ENCODE assay signal across 24 cellular contexts in the genomic region with DNA sequence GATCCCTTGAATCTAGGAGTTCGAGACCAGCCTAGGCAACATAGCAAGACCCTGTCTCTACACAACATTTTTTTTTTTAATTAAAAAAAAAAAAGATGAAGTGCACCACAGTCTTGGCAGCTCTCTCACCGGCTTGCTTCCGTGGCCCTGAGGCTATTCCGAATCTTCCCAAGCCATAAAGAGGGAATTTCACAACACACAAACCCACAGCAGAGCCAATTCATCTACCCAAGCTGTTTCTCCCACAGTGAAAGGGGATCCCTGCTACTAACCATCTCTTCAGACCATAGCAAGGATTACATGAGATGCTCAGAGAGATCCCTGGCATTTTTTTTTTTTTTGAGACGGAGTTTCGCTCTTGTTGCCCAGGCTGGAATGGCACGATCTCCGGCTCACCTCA. TPM values are rescaled to one million over a fixed set of nuclear protein-coding genes. Genes with fewer than 3 reads are reported as not detected.
A peak's percentile ranks its signal among the peaks of the same experiment; 100 is the strongest.
DNase-seq lines count a peak whose midpoint lies in the region; ATAC-seq and TF ChIP-seq lines count a peak whose summit lies in the region.
"Had no signal": no experiment of that assay in that cellular context is flagged by ENCODE, and none has a peak within 500 bp of the region (broad histone marks: within the 10 kb centered on the region; RNA-seq: fewer than 3 reads in every experiment).

No MANE protein-coding gene starts in this region.

- H3K27me3 ChIP-seq in CD4-positive, alpha-beta T cell (ENCODE audit: control insufficient read depth, insufficient read depth, low read length), result no peaks in the 10 kb centered on the region

- POLR2A ChIA-PET in HEK293 (lab: Yijun Ruan, JAX), result interaction anchor here (0.8 kb wide), 1 partner anchor 50 kb away, joined by 3 read pairs; no protein-coding TSS in a partner anchor
- POLR2A ChIA-PET in CD4-positive, alpha-beta T cell (lab: Charles Lee), result no interaction called here

- TF ChIP-seq CTCF in AG10803 (conservative IDR thresholded peaks at IDR 0.05; ENCODE audit: low read length) (no peak), HEK293 (tag by site-specific recombination; IDR thresholded peaks at IDR 0.05) (no peak), fibroblast of villous mesenchyme (IDR thresholded peaks at IDR 0.05; ENCODE audit: insufficient read depth, low read depth, low read length) (no peak)
- TF ChIP-seq CTCF in CD4-positive, alpha-beta T cell (IDR thresholded peaks at IDR 0.05), result no peak

- no peak overlapping the region for H3K4me3 Mint-ChIP-seq in CD4-positive, alpha-beta T cell
- H3K4me3 Mint-ChIP-seq: CD4-positive, CD25-positive, alpha-beta regulatory T cell; T-helper 17 cell had no signal

- no peak overlapping the region for H3K27ac Mint-ChIP-seq in CD4-positive, alpha-beta T cell
- H3K27ac Mint-ChIP-seq: CD4-positive, CD25-positive, alpha-beta regulatory T cell; T-helper 17 cell had no signal

- in situ Hi-C loops in SK-MEL-5 (cut with HindIII; ENCODE audit: low pct_unique_long_range_greater_than_20kb, low sequenced_read_pairs), result no loop called here

- peak; percentile 55 for DNase-seq in AG10803 (ENCODE audit: low read depth)
- peak; percentile 50 for DNase-seq in SK-MEL-5 (ENCODE audit: low read depth, low spot score)
- peak; percentile 42 for DNase-seq in fibroblast of villous mesenchyme (ENCODE audit: low read depth)
- no peak for DNase-seq in CD4-positive, alpha-beta T cell
- no peak for DNase-seq in stimulated activated CD4-positive, alpha-beta T cell treated with anti-CD3 and anti-CD28 coated beads, Interleukin-4, amount 100 ng/mL, for 1 hour
- no peak for DNase-seq in C1 segment of cervical spinal cord (lab: John Stamatoyannopoulos, UW)
- DNase-seq: CD4-positive, CD25-positive, alpha-beta regulatory T cell; DMS53; GDM1; HCEC 1CT; NCI-H1105 treated with DMSO at 0.1 percent for 48 hours; NCI-H146; NCI-H1930; NCI-H446 treated with DMSO at 0.1 percent for 48 hours; NCI-H526 treated with DMSO at 0.1 percent for 48 hours; SHP77 treated with DMSO at 0.1 percent for 48 hours; SK-N-SH; SW 1271; T-helper 17 cell had no signal

- peaks cover 43 to 88% of the 10 kb centered on the region in 2 experiments for H3K36me3 ChIP-seq in HEK293 (ENCODE audit: control insufficient read depth in 2 of 2, insufficient read depth in 1 of 2, low read length in 2 of 2)

- CTCF ChIA-PET in HEK293 (lab: Yijun Ruan, JAX), result interaction anchor here (0.6 to 1.6 kb wide), 7 partner anchors 11 to 390 kb away, joined by 3 to 7 read pairs (median 4); no protein-coding TSS in a partner anchor
- CTCF ChIA-PET in CD4-positive, alpha-beta T cell (lab: Charles Lee), result no interaction called here

- H3K36me3 Mint-ChIP-seq in CD4-positive, alpha-beta T cell (ENCODE audit: low read depth), result peaks cover 69% of the 10 kb centered on the region

- H3K9me3 ChIP-seq in HEK293 (ENCODE audit: control insufficient read depth, insufficient read depth, low read depth, low read length), result no peaks in the 10 kb centered on the region
- H3K9me3 ChIP-seq in CD4-positive, alpha-beta T cell (ENCODE audit: control insufficient read depth, low read length), result no peaks in the 10 kb centered on the region
- H3K9me3 ChIP-seq: A549, SK-N-SH had no signal

- no peak overlapping the region for H3K4me3 ChIP-seq in AG10803 (ENCODE audit: low read length)
- H3K4me3 ChIP-seq in HEK293 (ENCODE audit: low read depth, low read length), result no peak overlapping the region
- H3K4me3 ChIP-seq in fibroblast of villous mesenchyme (ENCODE audit: low read depth, low read length), result no peak overlapping the region
- H3K4me3 ChIP-seq: A549 had no signal

- no peaks in the 10 kb centered on the region for H3K4me1 ChIP-seq in HEK293 (ENCODE audit: control insufficient read depth, insufficient read depth, low read length)

- no peaks in the 10 kb centered on the region for H3K9me3 Mint-ChIP-seq in CD4-positive, alpha-beta T cell
- H3K9me3 Mint-ChIP-seq: CD4-positive, CD25-positive, alpha-beta regulatory T cell had no signal

- peaks cover 14% of the 10 kb centered on the region for H3K4me1 Mint-ChIP-seq in CD4-positive, alpha-beta T cell (ENCODE audit: low read depth)

- no peak for ATAC-seq in CD4-positive, alpha-beta T cell (ENCODE audit: poor library complexity)
- ATAC-seq: A549, T-helper 17 cell had no signal

- no peaks in the 10 kb centered on the region for H3K27me3 Mint-ChIP-seq in CD4-positive, alpha-beta T cell
- H3K27me3 Mint-ChIP-seq: CD4-positive, CD25-positive, alpha-beta regulatory T cell; T-helper 17 cell had no signal

- no peak overlapping the region for H3K27ac ChIP-seq in HEK293 (ENCODE audit: extremely low read depth, low read depth, low read length)
- H3K27ac ChIP-seq in CD4-positive, alpha-beta T cell (ENCODE audit: low read depth, low read length), result no peak overlapping the region
- H3K27ac ChIP-seq: A549, HL-60 had no signal

- intact Hi-C loops in CD4-positive, alpha-beta T cell (cut with DNase I, micrococcal nuclease), result no loop called here

TF ChIP-seq in HEK293, 187 proteins besides CTCF, POLR2A, EP300 and RAD21:
- TF ChIP-seq, protein P1, sequence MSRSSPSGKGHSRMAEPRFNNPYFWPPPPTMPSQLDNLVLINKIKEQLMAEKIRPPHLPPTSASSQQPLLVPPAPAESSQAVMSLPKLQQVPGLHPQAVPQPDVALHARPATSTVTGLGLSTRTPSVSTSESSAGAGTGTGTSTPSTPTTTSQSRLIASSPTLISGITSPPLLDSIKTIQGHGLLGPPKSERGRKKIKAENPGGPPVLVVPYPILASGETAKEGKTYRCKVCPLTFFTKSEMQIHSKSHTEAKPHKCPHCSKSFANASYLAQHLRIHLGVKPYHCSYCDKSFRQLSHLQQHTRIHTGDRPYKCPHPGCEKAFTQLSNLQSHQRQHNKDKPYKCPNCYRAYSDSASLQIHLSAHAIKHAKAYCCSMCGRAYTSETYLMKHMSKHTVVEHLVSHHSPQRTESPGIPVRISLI (tag by site-specific recombination; IDR thresholded peaks at IDR 0.05), result 0 out of 2 replicates have a peak, but pooled peaks have one; percentile 33
- TF ChIP-seq KLF7 (tag by site-specific recombination; IDR thresholded peaks at IDR 0.05; ENCODE audit: borderline replicate concordance), result no peak

RNA-seq across cellular contexts. Expression of gene CHD5, which starts 8.3 kb away (rescaled TPM):
- 0.08 and 0.13 TPM in 2 replicates for total RNA-seq in SK-MEL-5 (2014; rRNA removed; shearing (Covaris generic))
- 2.0 TPM in 1 of 2 replicates, not detected in the other for polyA plus RNA-seq in SK-MEL-5 (2015; cell fraction: cytosol; rRNA removed)
- polyA plus RNA-seq in SK-MEL-5 (2015; cell fraction: nucleus; rRNA removed), result 0.28 and 0.33 TPM in 2 replicates
- under 0.01 TPM in 2 replicates for total RNA-seq in fibroblast of villous mesenchyme
- total RNA-seq in CD4-positive, alpha-beta T cell, result under 1 TPM; 0.25 to 0.34 TPM
- total RNA-seq: CD4-positive, CD25-positive, alpha-beta regulatory T cell had no signal
- polyA plus RNA-seq: CD4-positive, CD25-positive, alpha-beta regulatory T cell had no signal

RNA-seq across cellular contexts. Expression of gene RPL22, which starts 10.9 kb away (rescaled TPM):
- 222 and 233 TPM in 2 replicates for total RNA-seq in SK-MEL-5 (2014; rRNA removed; shearing (Covaris generic))
- 181 and 197 TPM in 2 replicates for polyA plus RNA-seq in SK-MEL-5 (2015; cell fraction: cytosol; rRNA removed)
- 124 and 157 TPM in 2 replicates for polyA plus RNA-seq in SK-MEL-5 (2015; cell fraction: nucleus; rRNA removed)
- total RNA-seq in fibroblast of villous mesenchyme, result 80.5 and 97.6 TPM in 2 replicates
- total RNA-seq in CD4-positive, alpha-beta T cell, result 100 to 1,000 TPM; 620 to 652 TPM

RNA-seq across cellular contexts. Expression of gene RNF207, which starts 17.5 kb away (rescaled TPM):
- total RNA-seq in SK-MEL-5 (2014; rRNA removed; shearing (Covaris generic)), result 1.5 and 2.9 TPM in 2 replicates
- polyA plus RNA-seq in SK-MEL-5 (2015; cell fraction: cytosol; rRNA removed), result 1.2 and 2.0 TPM in 2 replicates
- 22.0 and 121 TPM in 2 replicates for polyA plus RNA-seq in SK-MEL-5 (2015; cell fraction: nucleus; rRNA removed)
- 27.7 and 110 TPM in 2 replicates for total RNA-seq in fibroblast of villous mesenchyme
- total RNA-seq in CD4-positive, alpha-beta T cell, result 1 to 10 TPM; 5.4 to 6.8 TPM

RNA-seq across cellular contexts. Expression of gene ICMT, which starts 47.3 kb away (rescaled TPM):
- 88.6 and 97.1 TPM in 2 replicates for total RNA-seq in SK-MEL-5 (2014; rRNA removed; shearing (Covaris generic))
- polyA plus RNA-seq in SK-MEL-5 (2015; cell fraction: cytosol; rRNA removed), result 81.7 and 106 TPM in 2 replicates
- polyA plus RNA-seq in SK-MEL-5 (2015; cell fraction: nucleus; rRNA removed), result 12.6 and 14.8 TPM in 2 replicates
- total RNA-seq in fibroblast of villous mesenchyme, result 64.1 and 99.7 TPM in 2 replicates
- 1 to 10 TPM; 1.7 to 3.0 TPM for total RNA-seq in CD4-positive, alpha-beta T cell

RNA-seq across cellular contexts. Expression of gene HES3, which starts 55.5 kb away (rescaled TPM):
- not detected in 2 replicates for total RNA-seq in SK-MEL-5 (2014; rRNA removed; shearing (Covaris generic))
- polyA plus RNA-seq in SK-MEL-5 (2015; cell fraction: cytosol; rRNA removed), result not detected in 2 replicates
- polyA plus RNA-seq in SK-MEL-5 (2015; cell fraction: nucleus; rRNA removed), result not detected in 2 replicates
- total RNA-seq in fibroblast of villous mesenchyme, result not detected in 2 replicates
- total RNA-seq in CD4-positive, alpha-beta T cell, result not detected
- total RNA-seq: CD4-positive, CD25-positive, alpha-beta regulatory T cell; Daoy; T-helper 17 cell had no signal
- polyA plus RNA-seq: A549; BJ; CD4-positive, CD25-positive, alpha-beta regulatory T cell; SK-N-SH had no signal

Comparison
In these comparisons a context has a peak if more than half of its experiments do, and no peak if none do; other contexts are left out.
1. DNase-seq: peak in AG10803 (single experiment), SK-MEL-5 (single experiment) and fibroblast of villous mesenchyme (single experiment); none in CD4-positive, alpha-beta T cell (0 of 10), stimulated activated CD4-positive, alpha-beta T cell treated with anti-CD3 and anti-CD28 coated beads, Interleukin-4, amount 100 ng/mL, for 1 hour (single experiment) and C1 segment of cervical spinal cord (0 of 14).